ENCODE assay signal across 11 cellular contexts in the genomic region with DNA sequence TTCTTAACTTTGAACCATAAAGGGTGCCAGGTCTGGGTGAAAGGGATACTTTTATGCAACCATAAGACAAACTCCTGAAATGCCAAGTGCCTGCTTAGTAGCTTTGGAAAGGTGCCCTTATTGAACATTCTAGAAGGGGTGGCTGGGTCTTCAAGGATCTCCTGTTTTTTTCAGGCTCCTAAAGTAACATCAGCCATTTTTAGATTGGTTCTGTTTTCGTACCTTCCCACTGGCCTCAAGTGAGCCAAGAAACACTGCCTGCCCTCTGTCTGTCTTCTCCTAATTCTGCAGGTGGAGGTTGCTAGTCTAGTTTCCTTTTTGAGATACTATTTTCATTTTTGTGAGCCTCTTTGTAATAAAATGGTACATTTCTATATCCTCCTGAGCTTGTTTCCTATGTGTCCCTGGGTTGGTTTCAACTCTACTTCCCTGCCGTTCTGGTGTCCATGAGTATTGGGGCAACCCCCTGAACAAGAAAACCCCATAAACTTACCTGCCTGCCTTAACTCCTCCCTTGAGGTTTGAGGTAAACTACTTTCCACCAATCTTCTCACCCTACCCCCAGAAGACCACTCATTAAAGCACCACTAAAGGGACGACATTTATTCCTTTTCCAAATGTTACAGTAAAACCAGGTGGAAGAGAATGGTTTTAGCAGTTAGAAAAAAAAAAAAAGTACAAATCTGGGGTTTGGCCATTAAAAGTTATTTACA. TPM values are rescaled to one million over a fixed set of nuclear protein-coding genes. Genes with fewer than 3 reads are reported as not detected.
DNase-seq lines count a peak whose midpoint lies in the region; ATAC-seq and TF ChIP-seq lines count a peak whose summit lies in the region.
"Had no signal": no experiment of that assay in that cellular context is flagged by ENCODE, and none has a peak within 500 bp of the region (broad histone marks: within the 10 kb centered on the region; RNA-seq: fewer than 3 reads in every experiment).

No MANE protein-coding gene starts in this region.

- POLR2A ChIA-PET in RWPE1 (lab: Yijun Ruan, JAX; ENCODE audit: low non-redundant PET): no interaction called here

- H3K27me3 Mint-ChIP-seq in activated naive CD8-positive, alpha-beta T cell treated with anti-CD3 and anti-CD28 coated beads for 36 hours: no peaks in the 10 kb centered on the region
- H3K27me3 Mint-ChIP-seq in naive B cell: no peaks in the 10 kb centered on the region

- peaks cover 29% of the 10 kb centered on the region for H3K4me1 Mint-ChIP-seq in activated naive CD8-positive, alpha-beta T cell treated with anti-CD3 and anti-CD28 coated beads for 36 hours
- peaks cover 45 to 60% (median 52%) of the 10 kb centered on the region in 3 donors for H3K4me1 Mint-ChIP-seq in naive B cell

- CTCF ChIA-PET in RWPE1 (lab: Yijun Ruan, JAX): interaction anchor here (0.6 kb wide), 1 partner anchor 19 kb away, joined by 6 read pairs; no protein-coding TSS in a partner anchor

- peak; percentile 38 for TF ChIP-seq POLR2A in GM18951 (IDR thresholded peaks at IDR 0.05; ENCODE audit: extremely low read depth, insufficient read depth, insufficient read length)

- H3K4me1 ChIP-seq in BLaER1: peaks cover 65% of the 10 kb centered on the region

- H4K20me1 ChIP-seq in BLaER1: peaks cover 86% of the 10 kb centered on the region

- no peak overlapping the region for H3K4me3 Mint-ChIP-seq in activated naive CD8-positive, alpha-beta T cell treated with anti-CD3 and anti-CD28 coated beads for 36 hours
- H3K4me3 Mint-ChIP-seq in naive B cell: peak overlapping the region in 7 of 8 donors; percentile 23 to 95 (median 88)

- H3K9ac ChIP-seq in BLaER1: peak overlapping the region; percentile 99; the same call in 1 of the 2 replicates

- ATAC-seq in naive B cell (ENCODE audit: low read depth in 2 of 2) (no peak), HG02623 (IDR thresholded peaks at IDR 0.05; ENCODE audit: unreplicated experiment) (no peak), HG03460 (IDR thresholded peaks at IDR 0.05; ENCODE audit: unreplicated experiment) (no peak)
- ATAC-seq: left ventricle myocardium superior had no signal

- in situ Hi-C loops in GM18951 (cut with MboI; ENCODE audit: low sequenced_read_pairs, unreplicated experiment): no loop called here

- DNase-seq in activated naive CD8-positive, alpha-beta T cell treated with anti-CD3 and anti-CD28 coated beads for 36 hours: no peak
- no peak for DNase-seq in naive B cell
- no peak for DNase-seq in foreskin melanocyte
- no peak for DNase-seq in RWPE1 (ENCODE audit: low spot score)
- DNase-seq: left ventricle myocardium superior, NCI-H1694, sigmoid colon had no signal

- H3K4me2 ChIP-seq in BLaER1: peak overlapping the region; percentile 92

- H3K27ac ChIP-seq in BLaER1 (peak overlapping the region; percentile 97; the same call in 1 of the 2 replicates), RWPE1 (no peak overlapping the region)
- H3K27ac ChIP-seq: sigmoid colon had no signal

- peaks cover 63% of the 10 kb centered on the region for H3K36me3 ChIP-seq in BLaER1

- no peak for TF ChIP-seq CTCF in RWPE1 (conservative IDR thresholded peaks at IDR 0.05; ENCODE audit: low read depth)

- H3K27me3 ChIP-seq in BLaER1: no peaks in the 10 kb centered on the region
- H3K27me3 ChIP-seq: sigmoid colon had no signal

- H3K4me3 ChIP-seq in BLaER1: peak overlapping the region; percentile 97
- H3K4me3 ChIP-seq: sigmoid colon had no signal

- peak overlapping the region; percentile 2 for H3K27ac Mint-ChIP-seq in activated naive CD8-positive, alpha-beta T cell treated with anti-CD3 and anti-CD28 coated beads for 36 hours
- H3K27ac Mint-ChIP-seq in naive B cell: peak overlapping the region; percentile 3 to 72 (median 47)

- H3K9me3 Mint-ChIP-seq in activated naive CD8-positive, alpha-beta T cell treated with anti-CD3 and anti-CD28 coated beads for 36 hours: no peaks in the 10 kb centered on the region
- no peaks in the 10 kb centered on the region for H3K9me3 Mint-ChIP-seq in naive B cell

- no peaks in the 10 kb centered on the region for H3K9me3 ChIP-seq in BLaER1
- H3K9me3 ChIP-seq: sigmoid colon had no signal

- peaks cover 17% of the 10 kb centered on the region for H3K36me3 Mint-ChIP-seq in activated naive CD8-positive, alpha-beta T cell treated with anti-CD3 and anti-CD28 coated beads for 36 hours
- peaks cover 14 to 29% of the 10 kb centered on the region in 2 donors for H3K36me3 Mint-ChIP-seq in naive B cell

RNA-seq across cellular contexts. Expression of a gene that starts 2.6 kb away (rescaled TPM):
- 10 to 100 TPM; 26.4 to 26.7 TPM for total RNA-seq in activated naive CD8-positive, alpha-beta T cell treated with anti-CD3 and anti-CD28 coated beads for 36 hours
- polyA plus RNA-seq in naive B cell (ENCODE audit: low read depth in 6 of 6): 100 to 1,000 TPM; 171 to 297 (median 207) TPM

RNA-seq across cellular contexts. Expression of a gene that starts 28.9 kb away (rescaled TPM):
- total RNA-seq in activated naive CD8-positive, alpha-beta T cell treated with anti-CD3 and anti-CD28 coated beads for 36 hours: 1 to 10 TPM; 2.8 to 3.6 TPM
- 1 to 10 TPM in 1 of 6 donors, under 1 TPM in 4, not detected in 1; 0.24 to 1.2 (median 0.53) TPM for polyA plus RNA-seq in naive B cell (ENCODE audit: low read depth in 6 of 6)

RNA-seq across cellular contexts. Expression of a gene that starts 28.9 kb away (rescaled TPM):
- total RNA-seq in activated naive CD8-positive, alpha-beta T cell treated with anti-CD3 and anti-CD28 coated beads for 36 hours: under 1 TPM; 0.48 to 0.60 TPM
- polyA plus RNA-seq in naive B cell (ENCODE audit: low read depth in 6 of 6): 1 to 10 TPM in 3 of 6 donors, under 1 TPM in 3; 0.30 to 4.8 (median 0.94) TPM

RNA-seq across cellular contexts. Expression of a gene that starts 41.5 kb away (rescaled TPM):
- 100 to 1,000 TPM; 142 to 149 TPM for total RNA-seq in activated naive CD8-positive, alpha-beta T cell treated with anti-CD3 and anti-CD28 coated beads for 36 hours
- polyA plus RNA-seq in naive B cell (ENCODE audit: low read depth in 6 of 6): 100 to 1,000 TPM; 179 to 253 (median 204) TPM
